In the genomic region with DNA sequence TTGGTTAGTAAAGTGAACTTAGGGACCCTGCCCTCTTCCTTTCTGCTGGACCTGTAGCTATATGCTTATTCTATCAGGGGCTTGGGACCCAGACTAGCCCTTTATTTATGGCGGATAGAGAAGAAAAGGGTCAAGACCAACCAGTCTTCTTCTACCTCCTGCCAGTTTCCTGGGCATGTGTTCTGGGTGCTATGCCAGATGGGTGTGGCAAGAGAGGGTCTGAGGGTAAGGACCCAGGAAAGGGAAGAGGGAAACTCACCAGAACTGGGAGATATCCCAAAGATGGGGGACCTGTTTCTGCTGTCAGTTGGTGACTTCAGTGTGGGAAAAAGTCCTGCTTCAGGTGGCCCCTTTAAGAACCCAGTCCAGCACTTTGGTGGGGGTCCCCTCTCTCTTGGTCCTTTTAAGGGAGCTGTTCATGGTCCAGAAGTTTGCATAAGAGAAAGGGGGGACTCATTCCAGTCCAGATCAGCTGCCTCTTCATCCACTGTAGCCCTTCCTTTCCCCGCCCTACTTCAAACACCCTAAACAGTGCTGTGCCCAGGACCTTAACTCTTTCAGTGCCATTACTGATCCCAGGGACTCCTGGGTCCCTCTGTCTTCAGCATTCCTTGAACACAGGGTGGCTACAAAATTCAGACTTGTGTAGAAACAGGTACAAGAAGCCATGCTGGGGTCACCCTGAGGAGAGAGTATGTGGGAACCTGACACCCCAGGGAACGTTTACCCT, we compare ENCODE assay signal across 1 cellular context.
TF ChIP-seq lines count a peak whose summit lies in the region.

No MANE protein-coding gene starts in this region.

TF ChIP-seq in HepG2, 621 proteins besides CTCF, POLR2A, EP300 and RAD21 (continued from another document):
- TF ChIP-seq, protein P1, sequence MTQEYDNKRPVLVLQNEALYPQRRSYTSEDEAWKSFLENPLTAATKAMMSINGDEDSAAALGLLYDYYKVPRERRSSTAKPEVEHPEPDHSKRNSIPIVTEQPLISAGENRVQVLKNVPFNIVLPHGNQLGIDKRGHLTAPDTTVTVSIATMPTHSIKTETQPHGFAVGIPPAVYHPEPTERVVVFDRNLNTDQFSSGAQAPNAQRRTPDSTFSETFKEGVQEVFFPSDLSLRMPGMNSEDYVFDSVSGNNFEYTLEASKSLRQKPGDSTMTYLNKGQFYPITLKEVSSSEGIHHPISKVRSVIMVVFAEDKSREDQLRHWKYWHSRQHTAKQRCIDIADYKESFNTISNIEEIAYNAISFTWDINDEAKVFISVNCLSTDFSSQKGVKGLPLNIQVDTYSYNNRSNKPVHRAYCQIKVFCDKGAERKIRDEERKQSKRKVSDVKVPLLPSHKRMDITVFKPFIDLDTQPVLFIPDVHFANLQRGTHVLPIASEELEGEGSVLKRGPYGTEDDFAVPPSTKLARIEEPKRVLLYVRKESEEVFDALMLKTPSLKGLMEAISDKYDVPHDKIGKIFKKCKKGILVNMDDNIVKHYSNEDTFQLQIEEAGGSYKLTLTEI (CRISPR knock-in tag; conservative IDR thresholded peaks at IDR 0.05), result no peak
- no peak for TF ChIP-seq SETDB1 (CRISPR knock-in tag; IDR thresholded peaks at IDR 0.05; ENCODE audit: borderline replicate concordance)
- TF ChIP-seq TARDBP (CRISPR knock-in tag; IDR thresholded peaks at IDR 0.05), result no peak
- TF ChIP-seq ZNF230 (CRISPR knock-in tag; IDR thresholded peaks at IDR 0.05), result no peak
- TF ChIP-seq, protein P2, sequence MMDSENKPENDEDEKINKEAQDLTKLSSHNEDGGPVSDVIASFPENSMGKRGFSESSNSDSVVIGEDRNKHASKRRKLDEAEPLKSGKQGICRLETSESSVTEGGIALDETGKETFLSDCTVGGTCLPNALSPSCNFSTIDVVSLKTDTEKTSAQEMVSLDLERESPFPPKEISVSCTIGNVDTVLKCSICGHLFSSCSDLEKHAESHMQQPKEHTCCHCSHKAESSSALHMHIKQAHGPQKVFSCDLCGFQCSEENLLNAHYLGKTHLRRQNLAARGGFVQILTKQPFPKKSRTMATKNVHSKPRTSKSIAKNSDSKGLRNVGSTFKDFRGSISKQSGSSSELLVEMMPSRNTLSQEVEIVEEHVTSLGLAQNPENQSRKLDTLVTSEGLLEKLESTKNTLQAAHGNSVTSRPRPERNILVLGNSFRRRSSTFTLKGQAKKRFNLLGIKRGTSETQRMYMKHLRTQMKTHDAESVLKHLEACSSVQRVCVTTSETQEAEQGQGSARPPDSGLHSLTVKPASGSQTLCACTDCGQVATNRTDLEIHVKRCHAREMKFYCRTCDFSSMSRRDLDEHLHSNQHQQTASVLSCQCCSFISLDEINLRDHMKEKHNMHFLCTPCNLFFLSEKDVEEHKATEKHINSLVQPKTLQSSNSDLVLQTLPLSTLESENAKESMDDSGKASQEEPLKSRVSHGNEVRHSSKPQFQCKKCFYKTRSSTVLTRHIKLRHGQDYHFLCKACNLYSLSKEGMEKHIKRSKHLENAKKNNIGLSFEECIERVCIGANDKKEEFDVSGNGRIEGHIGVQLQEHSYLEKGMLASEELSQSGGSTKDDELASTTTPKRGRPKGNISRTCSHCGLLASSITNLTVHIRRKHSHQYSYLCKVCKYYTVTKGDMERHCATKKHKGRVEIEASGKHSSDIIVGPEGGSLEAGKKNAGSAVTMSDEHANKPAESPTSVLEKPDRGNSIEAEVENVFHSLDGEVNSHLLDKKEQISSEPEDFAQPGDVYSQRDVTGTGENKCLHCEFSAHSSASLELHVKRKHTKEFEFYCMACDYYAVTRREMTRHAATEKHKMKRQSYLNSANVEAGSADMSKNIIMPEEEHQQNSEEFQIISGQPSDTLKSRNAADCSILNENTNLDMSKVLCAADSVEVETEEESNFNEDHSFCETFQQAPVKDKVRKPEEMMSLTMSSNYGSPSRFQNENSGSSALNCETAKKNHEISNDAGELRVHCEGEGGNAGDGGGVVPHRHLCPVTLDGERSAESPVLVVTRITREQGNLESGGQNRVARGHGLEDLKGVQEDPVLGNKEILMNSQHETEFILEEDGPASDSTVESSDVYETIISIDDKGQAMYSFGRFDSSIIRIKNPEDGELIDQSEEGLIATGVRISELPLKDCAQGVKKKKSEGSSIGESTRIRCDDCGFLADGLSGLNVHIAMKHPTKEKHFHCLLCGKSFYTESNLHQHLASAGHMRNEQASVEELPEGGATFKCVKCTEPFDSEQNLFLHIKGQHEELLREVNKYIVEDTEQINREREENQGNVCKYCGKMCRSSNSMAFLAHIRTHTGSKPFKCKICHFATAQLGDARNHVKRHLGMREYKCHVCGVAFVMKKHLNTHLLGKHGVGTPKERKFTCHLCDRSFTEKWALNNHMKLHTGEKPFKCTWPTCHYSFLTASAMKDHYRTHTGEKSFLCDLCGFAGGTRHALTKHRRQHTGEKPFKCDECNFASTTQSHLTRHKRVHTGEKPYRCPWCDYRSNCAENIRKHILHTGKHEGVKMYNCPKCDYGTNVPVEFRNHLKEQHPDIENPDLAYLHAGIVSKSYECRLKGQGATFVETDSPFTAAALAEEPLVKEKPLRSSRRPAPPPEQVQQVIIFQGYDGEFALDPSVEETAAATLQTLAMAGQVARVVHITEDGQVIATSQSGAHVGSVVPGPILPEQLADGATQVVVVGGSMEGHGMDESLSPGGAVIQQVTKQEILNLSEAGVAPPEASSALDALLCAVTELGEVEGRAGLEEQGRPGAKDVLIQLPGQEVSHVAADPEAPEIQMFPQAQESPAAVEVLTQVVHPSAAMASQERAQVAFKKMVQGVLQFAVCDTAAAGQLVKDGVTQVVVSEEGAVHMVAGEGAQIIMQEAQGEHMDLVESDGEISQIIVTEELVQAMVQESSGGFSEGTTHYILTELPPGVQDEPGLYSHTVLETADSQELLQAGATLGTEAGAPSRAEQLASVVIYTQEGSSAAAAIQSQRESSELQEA (CRISPR knock-in tag; IDR thresholded peaks at IDR 0.05; ENCODE audit: not compliant biosample characterization), result no peak
- TF ChIP-seq, protein P3, sequence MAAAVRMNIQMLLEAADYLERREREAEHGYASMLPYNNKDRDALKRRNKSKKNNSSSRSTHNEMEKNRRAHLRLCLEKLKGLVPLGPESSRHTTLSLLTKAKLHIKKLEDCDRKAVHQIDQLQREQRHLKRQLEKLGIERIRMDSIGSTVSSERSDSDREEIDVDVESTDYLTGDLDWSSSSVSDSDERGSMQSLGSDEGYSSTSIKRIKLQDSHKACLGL (CRISPR knock-in tag; IDR thresholded peaks at IDR 0.05), result no peak
- no peak for TF ChIP-seq RBAK (CRISPR knock-in tag; IDR thresholded peaks at IDR 0.05)
